ENCODE assay signal across 8 cellular contexts in genomic region chrX:106802063-106802387, GRCh38. TPM values are rescaled to one million over a fixed set of nuclear protein-coding genes. Genes with fewer than 3 reads are reported as not detected.
DNase-seq lines count a peak whose midpoint lies in the region; ATAC-seq and TF ChIP-seq lines count a peak whose summit lies in the region.

No MANE protein-coding gene starts in this region.

- ATAC-seq in HG03159 (IDR thresholded peaks at IDR 0.05; ENCODE audit: unreplicated experiment) (peak; percentile 9), HG02623 (IDR thresholded peaks at IDR 0.05; ENCODE audit: unreplicated experiment) (no peak)

- DNase-seq in NCI-H748 (lab: John Stamatoyannopoulos, UW; ENCODE audit: unreplicated experiment) (peak; percentile 32), NCI-H748 treated with DMSO at 0.1 percent for 48 hours (lab: John Stamatoyannopoulos, UW) (no peak), cardiac fibroblast (ENCODE audit: low read depth in 2 of 2) (no peak), NCI-H2029 treated with DMSO at 0.1 percent for 48 hours (lab: John Stamatoyannopoulos, UW) (no peak)
- DNase-seq in stimulated activated CD4-positive, alpha-beta T cell treated with anti-CD3 and anti-CD28 coated beads, Interleukin-15, amount 100 ng/mL, for 24 hours: no peak

- H3K9me3 ChIP-seq in mesodermal cell (ENCODE audit: control insufficient read depth, low read length): no peaks in the 10 kb centered on the region

- no peak for TF ChIP-seq CTCF in cardiac fibroblast (IDR thresholded peaks at IDR 0.05; ENCODE audit: low read depth, low read length)

- H3K27ac ChIP-seq in mesodermal cell (ENCODE audit: low read depth, low read length, severe bottlenecking): no peak overlapping the region

- H3K4me3 ChIP-seq in cardiac fibroblast (replicated peaks in 1 of 2; ENCODE audit: low read depth in 2 of 2, low read length in 2 of 2) (peak overlapping the region; percentile 61 to 83), mesodermal cell (ENCODE audit: extremely low read depth, insufficient read depth, low read length, poor library complexity, severe bottlenecking) (peak overlapping the region; percentile 49)

- H3K4me1 ChIP-seq in mesodermal cell (ENCODE audit: control insufficient read depth, insufficient read depth, low read length, poor library complexity, severe bottlenecking): no peaks in the 10 kb centered on the region

- WGBS in mesodermal cell (ENCODE audit: insufficient coverage in 2 of 2), 2 experiments: 60% methylated on average over 1 of the region's 11 CpGs; no CpG with 5 or more reads in 1 of the 2 experiments

- H3K36me3 ChIP-seq in mesodermal cell (ENCODE audit: control insufficient read depth, insufficient read depth, low read length): no peaks in the 10 kb centered on the region

RNA-seq across cellular contexts. Expression of gene TBC1D8B, which starts 0.4 kb away (rescaled TPM):
- 3.2 TPM for polyA plus RNA-seq in mesodermal cell (2013, experiment 1 of 2)
- polyA plus RNA-seq in mesodermal cell (2013, experiment 2 of 2): 3.5 TPM
